Comparison of ENCODE assay signal across 20 cellular contexts in genomic region chr6:2669067-2669710, GRCh38.
"Had no signal": no experiment of that assay in that cellular context is flagged by ENCODE, and none has a peak within 500 bp of the region (broad histone marks: within the 10 kb centered on the region; RNA-seq: fewer than 3 reads in every experiment).

No MANE protein-coding gene starts in this region.

- H3K27ac ChIP-seq: colonic mucosa, heart left ventricle, neutrophil, right atrium auricular region, thyroid gland, upper lobe of left lung, vagina had no signal

- DNase-seq: colonic mucosa; dermis blood vessel endothelial cell; heart left ventricle; hippocampal formation; left colon; left ventricle myocardium superior; mesendoderm; naive thymus-derived CD4-positive, alpha-beta T cell; nephron progenitor cell; posterior cingulate gyrus; stimulated activated CD4-positive, alpha-beta T cell treated with anti-CD3 and anti-CD28 coated beads, Interleukin-2, amount 100 ng/mL, for 48 hours; stimulated activated naive CD4-positive, alpha-beta T cell treated with Interleukin-2 at 50 U/mL for 16 hours; thyroid gland; upper lobe of left lung had no signal

- H3K4me2 ChIP-seq: smooth muscle cell had no signal

- H3K4me3 ChIP-seq: colonic mucosa, heart left ventricle, lung, right atrium auricular region, smooth muscle cell, thyroid gland, upper lobe of left lung, vagina had no signal

- H3K27me3 ChIP-seq: colonic mucosa, heart left ventricle, neutrophil, right atrium auricular region, thyroid gland, upper lobe of left lung, vagina had no signal

- FAIRE-seq: frontal cortex had no signal

- H3K4me1 ChIP-seq: colonic mucosa, thyroid gland, upper lobe of left lung, vagina had no signal

- H3K36me3 ChIP-seq: colonic mucosa, heart left ventricle, neutrophil, right atrium auricular region, thyroid gland, upper lobe of left lung, vagina had no signal

- H3K9me3 ChIP-seq: colonic mucosa, heart left ventricle, neutrophil, right atrium auricular region, thyroid gland, upper lobe of left lung, vagina had no signal
